1 cellular context compared by ENCODE assay signal in the genomic region with DNA sequence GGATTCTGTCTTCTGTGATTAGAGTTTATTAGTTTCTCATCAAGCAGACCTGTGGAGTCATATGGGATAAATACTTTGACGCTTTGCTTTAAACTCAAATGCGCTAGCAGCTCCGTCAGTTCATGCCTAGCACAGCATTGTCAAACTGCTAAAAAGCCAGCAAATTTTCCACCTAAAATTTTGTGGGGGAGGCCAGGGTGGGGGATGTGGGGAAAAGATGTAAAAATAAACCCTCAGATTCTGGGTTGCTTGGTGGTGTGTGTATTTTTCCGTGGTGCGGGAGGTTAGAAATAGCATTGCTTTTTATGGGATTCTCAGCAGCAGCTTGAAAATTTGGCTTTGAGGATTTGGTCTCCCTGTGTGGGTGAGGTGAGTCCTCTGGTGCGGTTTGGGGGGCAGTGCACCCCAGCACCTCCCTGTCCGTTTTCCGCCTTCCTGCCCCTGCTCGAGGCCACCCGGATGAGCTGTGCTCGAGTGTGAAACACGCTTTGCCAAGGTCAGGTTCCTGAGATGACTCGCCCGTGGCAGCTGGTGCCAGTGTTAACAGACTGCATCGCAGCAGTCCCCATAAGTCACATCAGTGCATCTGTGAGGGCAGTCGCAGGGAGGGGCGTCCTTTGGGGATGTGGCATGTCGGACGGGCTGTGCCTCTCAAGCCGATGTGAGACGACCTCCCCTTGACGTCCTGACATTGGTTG.
TF ChIP-seq lines count a peak whose summit lies in the region.

No MANE protein-coding gene starts in this region.

TF ChIP-seq in GM12878, 131 proteins besides CTCF, POLR2A, EP300 and RAD21 (continued from another document):
- TF ChIP-seq, protein P1, sequence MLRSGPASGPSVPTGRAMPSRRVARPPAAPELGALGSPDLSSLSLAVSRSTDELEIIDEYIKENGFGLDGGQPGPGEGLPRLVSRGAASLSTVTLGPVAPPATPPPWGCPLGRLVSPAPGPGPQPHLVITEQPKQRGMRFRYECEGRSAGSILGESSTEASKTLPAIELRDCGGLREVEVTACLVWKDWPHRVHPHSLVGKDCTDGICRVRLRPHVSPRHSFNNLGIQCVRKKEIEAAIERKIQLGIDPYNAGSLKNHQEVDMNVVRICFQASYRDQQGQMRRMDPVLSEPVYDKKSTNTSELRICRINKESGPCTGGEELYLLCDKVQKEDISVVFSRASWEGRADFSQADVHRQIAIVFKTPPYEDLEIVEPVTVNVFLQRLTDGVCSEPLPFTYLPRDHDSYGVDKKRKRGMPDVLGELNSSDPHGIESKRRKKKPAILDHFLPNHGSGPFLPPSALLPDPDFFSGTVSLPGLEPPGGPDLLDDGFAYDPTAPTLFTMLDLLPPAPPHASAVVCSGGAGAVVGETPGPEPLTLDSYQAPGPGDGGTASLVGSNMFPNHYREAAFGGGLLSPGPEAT (IDR thresholded peaks at IDR 0.05; ENCODE audit: low read depth): no peak
- TF ChIP-seq, protein P2, sequence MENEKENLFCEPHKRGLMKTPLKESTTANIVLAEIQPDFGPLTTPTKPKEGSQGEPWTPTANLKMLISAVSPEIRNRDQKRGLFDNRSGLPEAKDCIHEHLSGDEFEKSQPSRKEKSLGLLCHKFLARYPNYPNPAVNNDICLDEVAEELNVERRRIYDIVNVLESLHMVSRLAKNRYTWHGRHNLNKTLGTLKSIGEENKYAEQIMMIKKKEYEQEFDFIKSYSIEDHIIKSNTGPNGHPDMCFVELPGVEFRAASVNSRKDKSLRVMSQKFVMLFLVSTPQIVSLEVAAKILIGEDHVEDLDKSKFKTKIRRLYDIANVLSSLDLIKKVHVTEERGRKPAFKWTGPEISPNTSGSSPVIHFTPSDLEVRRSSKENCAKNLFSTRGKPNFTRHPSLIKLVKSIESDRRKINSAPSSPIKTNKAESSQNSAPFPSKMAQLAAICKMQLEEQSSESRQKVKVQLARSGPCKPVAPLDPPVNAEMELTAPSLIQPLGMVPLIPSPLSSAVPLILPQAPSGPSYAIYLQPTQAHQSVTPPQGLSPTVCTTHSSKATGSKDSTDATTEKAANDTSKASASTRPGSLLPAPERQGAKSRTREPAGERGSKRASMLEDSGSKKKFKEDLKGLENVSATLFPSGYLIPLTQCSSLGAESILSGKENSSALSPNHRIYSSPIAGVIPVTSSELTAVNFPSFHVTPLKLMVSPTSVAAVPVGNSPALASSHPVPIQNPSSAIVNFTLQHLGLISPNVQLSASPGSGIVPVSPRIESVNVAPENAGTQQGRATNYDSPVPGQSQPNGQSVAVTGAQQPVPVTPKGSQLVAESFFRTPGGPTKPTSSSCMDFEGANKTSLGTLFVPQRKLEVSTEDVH (IDR thresholded peaks at IDR 0.05; ENCODE audit: low read depth, partially characterized antibody): no peak
- TF ChIP-seq FOXK2 (IDR thresholded peaks at IDR 0.05) (no peak), CHD4 (IDR thresholded peaks at IDR 0.05) (no peak)
TF ChIP-seq in GM12878: peak in this region for 0.
